8 cellular contexts compared by ENCODE assay signal in genomic region chr10:3622845-3623621, GRCh38.
DNase-seq lines count a peak whose midpoint lies in the region; ATAC-seq and TF ChIP-seq lines count a peak whose summit lies in the region.

No MANE protein-coding gene starts in this region.

- peaks cover 25% of the 10 kb centered on the region; the same call in 2 of the 3 replicates for H3K36me3 Mint-ChIP-seq in GM23338 (ENCODE audit: low read depth)
- no peaks in the 10 kb centered on the region for H3K36me3 Mint-ChIP-seq in T-helper 2 cell treated with Interferon-gamma antibody and Interleukin-4, amounts not matched to agents 5 μg/mL and 100 μg/mL, for 36 hours (ENCODE audit: low read depth)

- H3K27ac Mint-ChIP-seq in GM23338 = no peak overlapping the region
- H3K27ac Mint-ChIP-seq in T-helper 2 cell treated with Interferon-gamma antibody and Interleukin-4, amounts not matched to agents 5 μg/mL and 100 μg/mL, for 36 hours = no peak overlapping the region

- no peak overlapping the region for H3K4me3 Mint-ChIP-seq in GM23338
- no peak overlapping the region for H3K4me3 Mint-ChIP-seq in T-helper 2 cell treated with Interferon-gamma antibody and Interleukin-4, amounts not matched to agents 5 μg/mL and 100 μg/mL, for 36 hours

- H3K27me3 Mint-ChIP-seq in GM23338 (ENCODE audit: insufficient read depth, low read depth, poor library complexity) = peaks cover 4% of the 10 kb centered on the region
- peaks cover 9% of the 10 kb centered on the region for H3K27me3 Mint-ChIP-seq in T-helper 2 cell treated with Interferon-gamma antibody and Interleukin-4, amounts not matched to agents 5 μg/mL and 100 μg/mL, for 36 hours (ENCODE audit: low read depth)

- peaks cover 34% of the 10 kb centered on the region for H3K4me1 Mint-ChIP-seq in GM23338
- H3K4me1 Mint-ChIP-seq in T-helper 2 cell treated with Interferon-gamma antibody and Interleukin-4, amounts not matched to agents 5 μg/mL and 100 μg/mL, for 36 hours (ENCODE audit: low read depth) = peaks cover 14% of the 10 kb centered on the region

- no peak for TF ChIP-seq CTCF in GM23338 (conservative IDR thresholded peaks at IDR 0.05; ENCODE audit: low read depth in 2 of 2)

- no peaks in the 10 kb centered on the region for H4K20me1 ChIP-seq in GM23338 (replicated peaks; ENCODE audit: insufficient read depth)

- H2AFZ ChIP-seq in GM23338 = peak overlapping the region; percentile 20; the same call in 1 of the 2 replicates

- H3F3A ChIP-seq in GM23338 (replicated peaks; ENCODE audit: low read depth) = no peaks in the 10 kb centered on the region

- H3K27ac ChIP-seq in GM23338 (ENCODE audit: low read depth) = peak overlapping the region; percentile 70; the same call in 1 of the 2 replicates

- H3K27me3 ChIP-seq in GM23338 (ENCODE audit: insufficient read depth) = no peaks in the 10 kb centered on the region

- peaks cover 34% of the 10 kb centered on the region for H3K9me3 Mint-ChIP-seq in GM23338
- H3K9me3 Mint-ChIP-seq in T-helper 2 cell treated with Interferon-gamma antibody and Interleukin-4, amounts not matched to agents 5 μg/mL and 100 μg/mL, for 36 hours = peaks cover 10% of the 10 kb centered on the region

- peaks cover 6% of the 10 kb centered on the region for H3K9me2 ChIP-seq in GM23338 (ENCODE audit: insufficient read depth)

- no peak overlapping the region for H3K4me3 ChIP-seq in GM23338

- peaks cover 26% of the 10 kb centered on the region; the same call in 1 of the 2 replicates for H3K4me1 ChIP-seq in GM23338 (ENCODE audit: insufficient read depth)

- ATAC-seq in GM18498 (IDR thresholded peaks at IDR 0.05; ENCODE audit: unreplicated experiment) (peak; percentile 41), GM23338 (no peak), GM21515 (IDR thresholded peaks at IDR 0.05; ENCODE audit: unreplicated experiment) (no peak)

- H3K79me2 ChIP-seq in GM23338 (replicated peaks; ENCODE audit: insufficient read depth) = no peaks in the 10 kb centered on the region

- DNase-seq in GM23338 (ENCODE audit: low spot score) (no peak), myocyte (ENCODE audit: low read depth) (peak; percentile 74), NCI-H345 treated with DMSO at 0.1 percent for 48 hours (lab: John Stamatoyannopoulos, UW; ENCODE audit: unreplicated experiment) (no peak), NCI-H187 (lab: John Stamatoyannopoulos, UW) (no peak), NCI-H1694 treated with DMSO at 0.1 percent for 48 hours (lab: John Stamatoyannopoulos, UW) (no peak)
- DNase-seq in T-helper 2 cell treated with Interferon-gamma antibody and Interleukin-4, amounts not matched to agents 5 μg/mL and 100 μg/mL, for 36 hours (ENCODE audit: low spot score) = peak; percentile 56

- 0 out of 2 replicates have a peak overlapping the region, but pooled peaks have one; percentile 37 for H3K4me2 ChIP-seq in GM23338

- no peaks in the 10 kb centered on the region for H3K36me3 ChIP-seq in GM23338 (ENCODE audit: insufficient read depth)

TF ChIP-seq in GM23338, 12 proteins besides CTCF, POLR2A, EP300 and RAD21 (continues in another document):
- TF ChIP-seq ZNF114 (CRISPR knock-in tag; IDR thresholded peaks at IDR 0.05) (no peak), STAT1 (IDR thresholded peaks at IDR 0.05; ENCODE audit: unreplicated experiment) (no peak), JUNB (IDR thresholded peaks at IDR 0.05; ENCODE audit: unreplicated experiment) (no peak), ZNF331 (CRISPR knock-in tag; IDR thresholded peaks at IDR 0.05; ENCODE audit: low read depth) (no peak), CREB1 (CRISPR knock-in tag; IDR thresholded peaks at IDR 0.05; ENCODE audit: low read depth) (no peak), EZH2 (IDR thresholded peaks at IDR 0.05; ENCODE audit: low read depth, unreplicated experiment) (no peak), EZH2phosphoT487 (IDR thresholded peaks at IDR 0.05; ENCODE audit: unreplicated experiment) (no peak), POLR2AphosphoS5 (IDR thresholded peaks at IDR 0.05; ENCODE audit: low read depth) (no peak)
- TF ChIP-seq, protein P1, sequence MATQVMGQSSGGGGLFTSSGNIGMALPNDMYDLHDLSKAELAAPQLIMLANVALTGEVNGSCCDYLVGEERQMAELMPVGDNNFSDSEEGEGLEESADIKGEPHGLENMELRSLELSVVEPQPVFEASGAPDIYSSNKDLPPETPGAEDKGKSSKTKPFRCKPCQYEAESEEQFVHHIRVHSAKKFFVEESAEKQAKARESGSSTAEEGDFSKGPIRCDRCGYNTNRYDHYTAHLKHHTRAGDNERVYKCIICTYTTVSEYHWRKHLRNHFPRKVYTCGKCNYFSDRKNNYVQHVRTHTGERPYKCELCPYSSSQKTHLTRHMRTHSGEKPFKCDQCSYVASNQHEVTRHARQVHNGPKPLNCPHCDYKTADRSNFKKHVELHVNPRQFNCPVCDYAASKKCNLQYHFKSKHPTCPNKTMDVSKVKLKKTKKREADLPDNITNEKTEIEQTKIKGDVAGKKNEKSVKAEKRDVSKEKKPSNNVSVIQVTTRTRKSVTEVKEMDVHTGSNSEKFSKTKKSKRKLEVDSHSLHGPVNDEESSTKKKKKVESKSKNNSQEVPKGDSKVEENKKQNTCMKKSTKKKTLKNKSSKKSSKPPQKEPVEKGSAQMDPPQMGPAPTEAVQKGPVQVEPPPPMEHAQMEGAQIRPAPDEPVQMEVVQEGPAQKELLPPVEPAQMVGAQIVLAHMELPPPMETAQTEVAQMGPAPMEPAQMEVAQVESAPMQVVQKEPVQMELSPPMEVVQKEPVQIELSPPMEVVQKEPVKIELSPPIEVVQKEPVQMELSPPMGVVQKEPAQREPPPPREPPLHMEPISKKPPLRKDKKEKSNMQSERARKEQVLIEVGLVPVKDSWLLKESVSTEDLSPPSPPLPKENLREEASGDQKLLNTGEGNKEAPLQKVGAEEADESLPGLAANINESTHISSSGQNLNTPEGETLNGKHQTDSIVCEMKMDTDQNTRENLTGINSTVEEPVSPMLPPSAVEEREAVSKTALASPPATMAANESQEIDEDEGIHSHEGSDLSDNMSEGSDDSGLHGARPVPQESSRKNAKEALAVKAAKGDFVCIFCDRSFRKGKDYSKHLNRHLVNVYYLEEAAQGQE (IDR thresholded peaks at IDR 0.05; ENCODE audit: unreplicated experiment) = no peak
- TF ChIP-seq, protein P2, sequence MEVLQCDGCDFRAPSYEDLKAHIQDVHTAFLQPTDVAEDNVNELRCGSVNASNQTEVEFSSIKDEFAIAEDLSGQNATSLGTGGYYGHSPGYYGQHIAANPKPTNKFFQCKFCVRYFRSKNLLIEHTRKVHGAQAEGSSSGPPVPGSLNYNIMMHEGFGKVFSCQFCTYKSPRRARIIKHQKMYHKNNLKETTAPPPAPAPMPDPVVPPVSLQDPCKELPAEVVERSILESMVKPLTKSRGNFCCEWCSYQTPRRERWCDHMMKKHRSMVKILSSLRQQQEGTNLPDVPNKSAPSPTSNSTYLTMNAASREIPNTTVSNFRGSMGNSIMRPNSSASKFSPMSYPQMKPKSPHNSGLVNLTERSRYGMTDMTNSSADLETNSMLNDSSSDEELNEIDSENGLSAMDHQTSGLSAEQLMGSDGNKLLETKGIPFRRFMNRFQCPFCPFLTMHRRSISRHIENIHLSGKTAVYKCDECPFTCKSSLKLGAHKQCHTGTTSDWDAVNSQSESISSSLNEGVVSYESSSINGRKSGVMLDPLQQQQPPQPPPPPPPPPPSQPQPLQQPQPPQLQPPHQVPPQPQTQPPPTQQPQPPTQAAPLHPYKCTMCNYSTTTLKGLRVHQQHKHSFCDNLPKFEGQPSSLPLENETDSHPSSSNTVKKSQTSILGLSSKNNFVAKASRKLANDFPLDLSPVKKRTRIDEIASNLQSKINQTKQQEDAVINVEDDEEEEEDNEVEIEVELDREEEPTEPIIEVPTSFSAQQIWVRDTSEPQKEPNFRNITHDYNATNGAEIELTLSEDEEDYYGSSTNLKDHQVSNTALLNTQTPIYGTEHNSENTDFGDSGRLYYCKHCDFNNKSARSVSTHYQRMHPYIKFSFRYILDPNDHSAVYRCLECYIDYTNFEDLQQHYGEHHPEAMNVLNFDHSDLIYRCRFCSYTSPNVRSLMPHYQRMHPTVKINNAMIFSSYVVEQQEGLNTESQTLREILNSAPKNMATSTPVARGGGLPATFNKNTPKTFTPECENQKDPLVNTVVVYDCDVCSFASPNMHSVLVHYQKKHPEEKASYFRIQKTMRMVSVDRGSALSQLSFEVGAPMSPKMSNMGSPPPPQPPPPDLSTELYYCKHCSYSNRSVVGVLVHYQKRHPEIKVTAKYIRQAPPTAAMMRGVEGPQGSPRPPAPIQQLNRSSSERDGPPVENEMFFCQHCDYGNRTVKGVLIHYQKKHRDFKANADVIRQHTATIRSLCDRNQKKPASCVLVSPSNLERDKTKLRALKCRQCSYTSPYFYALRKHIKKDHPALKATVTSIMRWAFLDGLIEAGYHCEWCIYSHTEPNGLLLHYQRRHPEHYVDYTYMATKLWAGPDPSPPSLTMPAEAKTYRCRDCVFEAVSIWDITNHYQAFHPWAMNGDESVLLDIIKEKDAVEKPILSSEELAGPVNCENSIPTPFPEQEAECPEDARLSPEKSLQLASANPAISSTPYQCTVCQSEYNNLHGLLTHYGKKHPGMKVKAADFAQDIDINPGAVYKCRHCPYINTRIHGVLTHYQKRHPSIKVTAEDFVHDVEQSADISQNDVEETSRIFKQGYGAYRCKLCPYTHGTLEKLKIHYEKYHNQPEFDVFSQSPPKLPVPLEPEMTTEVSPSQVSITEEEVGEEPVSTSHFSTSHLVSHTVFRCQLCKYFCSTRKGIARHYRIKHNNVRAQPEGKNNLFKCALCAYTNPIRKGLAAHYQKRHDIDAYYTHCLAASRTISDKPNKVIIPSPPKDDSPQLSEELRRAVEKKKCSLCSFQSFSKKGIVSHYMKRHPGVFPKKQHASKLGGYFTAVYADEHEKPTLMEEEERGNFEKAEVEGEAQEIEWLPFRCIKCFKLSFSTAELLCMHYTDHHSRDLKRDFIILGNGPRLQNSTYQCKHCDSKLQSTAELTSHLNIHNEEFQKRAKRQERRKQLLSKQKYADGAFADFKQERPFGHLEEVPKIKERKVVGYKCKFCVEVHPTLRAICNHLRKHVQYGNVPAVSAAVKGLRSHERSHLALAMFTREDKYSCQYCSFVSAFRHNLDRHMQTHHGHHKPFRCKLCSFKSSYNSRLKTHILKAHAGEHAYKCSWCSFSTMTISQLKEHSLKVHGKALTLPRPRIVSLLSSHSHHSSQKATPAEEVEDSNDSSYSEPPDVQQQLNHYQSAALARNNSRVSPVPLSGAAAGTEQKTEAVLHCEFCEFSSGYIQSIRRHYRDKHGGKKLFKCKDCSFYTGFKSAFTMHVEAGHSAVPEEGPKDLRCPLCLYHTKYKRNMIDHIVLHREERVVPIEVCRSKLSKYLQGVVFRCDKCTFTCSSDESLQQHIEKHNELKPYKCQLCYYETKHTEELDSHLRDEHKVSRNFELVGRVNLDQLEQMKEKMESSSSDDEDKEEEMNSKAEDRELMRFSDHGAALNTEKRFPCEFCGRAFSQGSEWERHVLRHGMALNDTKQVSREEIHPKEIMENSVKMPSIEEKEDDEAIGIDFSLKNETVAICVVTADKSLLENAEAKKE (CRISPR knock-in tag; IDR thresholded peaks at IDR 0.05) = no peak

Comparison
In these comparisons a context has a peak if more than half of its experiments do, and no peak if none do; other contexts are left out.
1. DNase-seq: peak in T-helper 2 cell treated with Interferon-gamma antibody and Interleukin-4, amounts not matched to agents 5 μg/mL and 100 μg/mL, for 36 hours (single experiment) and myocyte (single experiment); none in GM23338 (single experiment), NCI-H345 treated with DMSO at 0.1 percent for 48 hours (single experiment), NCI-H187 (0 of 2) and NCI-H1694 treated with DMSO at 0.1 percent for 48 hours (single experiment).